8 cellular contexts compared by ENCODE assay signal in genomic region chr2:177262958-177263450, GRCh38. TPM values are rescaled to one million over a fixed set of nuclear protein-coding genes. Genes with fewer than 3 reads are reported as not detected.
DNase-seq lines count a peak whose midpoint lies in the region; ATAC-seq, FAIRE-seq and TF ChIP-seq lines count a peak whose summit lies in the region.

No MANE protein-coding gene starts in this region.

- in situ Hi-C loops in K562 (cut with MboI) (loop anchor here (5.0 kb wide), 1 partner anchor 69 kb away; no protein-coding TSS in a partner anchor), transverse colon (cut with MboI; ENCODE audit: low pct_ligation_motif_present in 1 of 4, low pct_unique_long_range_greater_than_20kb in 1 of 4, low sequenced_read_pairs in 3 of 4) (loop anchor here in 1 of 4 donors (10.0 kb wide), 1 partner anchor 98 kb away; no protein-coding TSS in a partner anchor)

- no peak for TF ChIP-seq RAD21 in K562 (CRISPR knock-in tag; conservative IDR thresholded peaks at IDR 0.05 in 1 of 2, IDR thresholded peaks at IDR 0.05 in 1 of 2)

- no TSS peak for BruUV-seq in K562 (replicated peaks; lab: Mats Ljungman, UMichigan)

- peak overlapping the region; percentile 92 for H3K4me3 Mint-ChIP-seq in activated naive CD4-positive, alpha-beta T cell treated with anti-CD3 and anti-CD28 coated beads for 36 hours

- 2% methylated on average over 6 of the region's 6 CpGs for WGBS in K562 (ENCODE audit: insufficient coverage, low coverage, missing lambda C conversion rate)
- 0 to 1% methylated on average over 6 of the region's 6 CpGs for WGBS in transverse colon (ENCODE audit: low coverage in 1 of 2), 2 donors

- H3K4me1 ChIP-seq in K562 (replicated peaks in 1 of 2; ENCODE audit: control insufficient read depth in 2 of 2, insufficient read depth in 2 of 2, low read length in 2 of 2): peaks cover 32 to 38% of the 10 kb centered on the region in 2 experiments
- peaks cover 58% of the 10 kb centered on the region for H3K4me1 ChIP-seq in lower lobe of right lung
- H3K4me1 ChIP-seq in transverse colon: peaks cover 15 to 65% (median 50%) of the 10 kb centered on the region in 4 donors

- H3K9me3 Mint-ChIP-seq in activated naive CD4-positive, alpha-beta T cell treated with anti-CD3 and anti-CD28 coated beads for 36 hours: peaks cover 4% of the 10 kb centered on the region

- H3K9me3 ChIP-seq in K562 (replicated peaks; ENCODE audit: control insufficient read depth, insufficient read depth, low read depth, low read length) (peaks cover 14% of the 10 kb centered on the region), lower lobe of right lung (no peaks in the 10 kb centered on the region), transverse colon (no peaks in the 10 kb centered on the region)

- H3K4me1 Mint-ChIP-seq in activated naive CD4-positive, alpha-beta T cell treated with anti-CD3 and anti-CD28 coated beads for 36 hours (ENCODE audit: low read depth): peaks cover 58% of the 10 kb centered on the region

- peaks cover 13% of the 10 kb centered on the region for H4K20me1 ChIP-seq in K562 (replicated peaks; ENCODE audit: control insufficient read depth, insufficient read depth, low read length)

- no peak overlapping the region for H2AFZ ChIP-seq in K562 (ENCODE audit: low read depth, low read length)

- H3K27me3 Mint-ChIP-seq in activated naive CD4-positive, alpha-beta T cell treated with anti-CD3 and anti-CD28 coated beads for 36 hours (ENCODE audit: low read depth): no peaks in the 10 kb centered on the region

- H3K27me3 ChIP-seq in K562 (ENCODE audit: control insufficient read depth in 2 of 2, insufficient read depth in 2 of 2, low read length in 2 of 2) (no peaks in the 10 kb centered on the region), lower lobe of right lung (ENCODE audit: low read depth) (no peaks in the 10 kb centered on the region), transverse colon (no peaks in the 10 kb centered on the region)

- H3K27ac ChIP-seq in K562 (ENCODE audit: extremely low read depth, low read depth, low read length): peak overlapping the region; percentile 98
- peak overlapping the region; percentile 100 for H3K27ac ChIP-seq in lower lobe of right lung
- H3K27ac ChIP-seq in transverse colon: peak overlapping the region; percentile 98 to 100 (median 98)

- no peak for DNase-seq in activated naive CD4-positive, alpha-beta T cell treated with anti-CD3 and anti-CD28 coated beads for 36 hours
- no peak for DNase-seq in activated naive CD4-positive, alpha-beta T cell treated with Interleukin-2 at 50 U/mL for 16 hours
- DNase-seq in K562 (ENCODE audit: extremely low read depth in 1 of 4, low spot score in 3 of 4): no peak
- DNase-seq in lower lobe of right lung: no peak
- no peak for DNase-seq in transverse colon
- no peak for DNase-seq in H4 (ENCODE audit: low spot score)
- no peak for DNase-seq in NK-92 (lab: John Stamatoyannopoulos, UW; ENCODE audit: unreplicated experiment)
- DNase-seq in COLO668 (lab: John Stamatoyannopoulos, UW; ENCODE audit: unreplicated experiment): no peak

- intact Hi-C loops in activated naive CD4-positive, alpha-beta T cell treated with anti-CD3 and anti-CD28 coated beads for 36 hours (cut with micrococcal nuclease): loop anchor here (1.0 kb wide), 6 partner anchors 11 to 153 kb away; no protein-coding TSS in a partner anchor
- intact Hi-C loops in K562 (cut with micrococcal nuclease) (loop anchor here (1.0 to 10.0 kb wide), 9 partner anchors 9 to 494 kb away; partner anchors contain the start of gene HNRNPA3), lower lobe of right lung (cut with DNase I) (loop anchor here (10.0 kb wide), 1 partner anchor 98 kb away; no protein-coding TSS in a partner anchor), transverse colon (cut with DNase I; ENCODE audit: low total_unique reads) (loop anchor here (10.0 kb wide), 1 partner anchor 72 kb away; no protein-coding TSS in a partner anchor)

- POLR2A ChIA-PET in K562 (lab: Yijun Ruan, JAX): interaction anchor here (0.6 to 12.9 kb wide), 24 partner anchors 10 to 480 kb away, joined by 3 to 199 read pairs (median 6); partner anchors contain the start of gene HNRNPA3

- H3K79me2 ChIP-seq in K562 (ENCODE audit: control insufficient read depth, insufficient read depth, low read length): peaks cover 64% of the 10 kb centered on the region

- TF ChIP-seq POLR2A in K562 (conservative IDR thresholded peaks at IDR 0.05): no peak
- TF ChIP-seq POLR2A in transverse colon (IDR thresholded peaks at IDR 0.05): no peak

- H3K4me2 ChIP-seq in K562 (ENCODE audit: insufficient read depth, low read length): peak overlapping the region; percentile 94

- ATAC-seq in K562 (no peak), lower lobe of right lung (no peak)

- peak overlapping the region; percentile 98 for H3K9ac ChIP-seq in K562 (ENCODE audit: insufficient read depth in 1 of 2, low read depth in 2 of 2, low read length in 2 of 2)

- peak overlapping the region; percentile 91 for H3K4me3 ChIP-seq in K562
- peak overlapping the region; percentile 94 for H3K4me3 ChIP-seq in lower lobe of right lung
- peak overlapping the region; percentile 37 to 88 (median 79) for H3K4me3 ChIP-seq in transverse colon

- TF ChIP-seq CTCF in K562 (IDR thresholded peaks at IDR 0.05 in 2 of 3, conservative IDR thresholded peaks at IDR 0.05 in 1 of 3; ENCODE audit: insufficient read depth in 2 of 3, low read depth in 1 of 3, low read length in 3 of 3) (no peak), lower lobe of right lung (IDR thresholded peaks at IDR 0.05) (no peak), transverse colon (IDR thresholded peaks at IDR 0.05) (no peak)

- no peak for TF ChIP-seq EP300 in K562 (IDR thresholded peaks at IDR 0.05; ENCODE audit: low read length)
- TF ChIP-seq EP300 in transverse colon (IDR thresholded peaks at IDR 0.05; ENCODE audit: low read depth): no peak

- H3K36me3 Mint-ChIP-seq in activated naive CD4-positive, alpha-beta T cell treated with anti-CD3 and anti-CD28 coated beads for 36 hours (ENCODE audit: low read depth): peaks cover 34% of the 10 kb centered on the region

- no peaks in the 10 kb centered on the region for H3K9me1 ChIP-seq in K562 (ENCODE audit: control insufficient read depth, insufficient read depth, low read length)

- H3K36me3 ChIP-seq in K562 (ENCODE audit: control insufficient read depth, insufficient read depth, low read length) (peaks cover 34% of the 10 kb centered on the region), lower lobe of right lung (no peaks in the 10 kb centered on the region), transverse colon (no peaks in the 10 kb centered on the region)

- H3K27ac Mint-ChIP-seq in activated naive CD4-positive, alpha-beta T cell treated with anti-CD3 and anti-CD28 coated beads for 36 hours: peak overlapping the region; percentile 93

- FAIRE-seq in K562 (lab: Jason Lieb, UNC): no peak

- CTCF ChIA-PET in activated naive CD4-positive, alpha-beta T cell treated with anti-CD3 and anti-CD28 coated beads for 36 hours (lab: Charles Lee): interaction anchor here (0.6 to 4.4 kb wide), 20 partner anchors 8 to 151 kb away, joined by 3 to 67 read pairs (median 6); no protein-coding TSS in a partner anchor
- CTCF ChIA-PET in K562 (lab: Yijun Ruan, JAX; ENCODE audit: low intra/inter-chr PET ratio): interaction anchor here (0.6 to 2.1 kb wide), 5 partner anchors 34 to 495 kb away, joined by 3 to 13 read pairs (median 3); no protein-coding TSS in a partner anchor

RNA-seq across cellular contexts. Expression of gene NFE2L2, which starts 1.5 kb away (rescaled TPM):
- total RNA-seq in activated naive CD4-positive, alpha-beta T cell treated with anti-CD3 and anti-CD28 coated beads for 36 hours: 10 to 100 TPM; 63.8 to 66.9 TPM
- total RNA-seq in K562 (2011; cell fraction: chromatin; rRNA removed; ENCODE audit: low replicate concordance): 61.8 and 169 TPM in 2 replicates
- 36.7 and 42.6 TPM in 2 replicates for total RNA-seq in K562 (2011; cell fraction: nucleolus; rRNA removed)
- total RNA-seq in K562 (2011; cell fraction: nucleoplasm; rRNA removed): 59.8 and 96.6 TPM in 2 replicates
- 33.2 and 46.0 TPM in 2 replicates for total RNA-seq in K562 (2014; rRNA removed)
- 59.3 and 72.0 TPM in 2 replicates for total RNA-seq in K562 (2014; rRNA removed; fragmentation: Illumina TruSeq; extraction: Trizol)
- 62.5 and 67.8 TPM in 2 replicates for total RNA-seq in K562 (2015; rRNA removed; fragmentation: Illumina TruSeq; extraction: Trizol)
- 60.8 and 64.8 TPM in 2 replicates for total RNA-seq in K562 (2021)
- polyA plus RNA-seq in K562 (2011; rRNA removed): 93.2 and 120 TPM in 2 replicates
- polyA plus RNA-seq in K562 (2011; cell fraction: cytosol; rRNA removed): 58.4 and 68.0 TPM in 2 replicates
- 62.5 and 70.2 TPM in 2 replicates for polyA plus RNA-seq in K562 (2011; cell fraction: nucleus; rRNA removed)
- polyA plus RNA-seq in K562 (2012): 42.7 and 78.6 TPM in 2 replicates
- 91.0 and 100 TPM in 2 replicates for polyA plus RNA-seq in K562 (2014; fragmentation: Illumina TruSeq; extraction: Trizol)
- 10 to 100 TPM; 29.3 to 34.8 TPM for polyA plus RNA-seq in K562 (2014; fragmentation: Nextera tagmentation; extraction: Ambion mirVana)
- polyA plus RNA-seq in K562 (2014; rRNA removed): 54.9 and 56.3 TPM in 2 replicates
- polyA minus RNA-seq in K562 (2011; rRNA and poly(A)+ RNA removed): 108 and 150 TPM in 2 replicates
- polyA minus RNA-seq in K562 (2011; cell fraction: cytosol; rRNA and poly(A)+ RNA removed): 40.0 and 70.1 TPM in 2 replicates
- 52.2 and 71.1 TPM in 2 replicates for polyA minus RNA-seq in K562 (2011; cell fraction: nucleus; rRNA and poly(A)+ RNA removed)
- total RNA-seq in lower lobe of right lung: 105 TPM
- 100 to 1,000 TPM in 1 of 4 donors, 10 to 100 TPM in 3; 41.6 to 105 (median 65.2) TPM for total RNA-seq in transverse colon
- total RNA-seq in H4 (2014; rRNA removed; shearing (Covaris generic)): 116 and 128 TPM in 2 replicates

RNA-seq across cellular contexts. Expression of gene HNRNPA3, which starts 50.4 kb away (rescaled TPM):
- total RNA-seq in activated naive CD4-positive, alpha-beta T cell treated with anti-CD3 and anti-CD28 coated beads for 36 hours: 100 to 1,000 TPM; 312 to 340 TPM
- 113 and 428 TPM in 2 replicates for total RNA-seq in K562 (2011; cell fraction: chromatin; rRNA removed; ENCODE audit: low replicate concordance)
- 48.9 and 75.0 TPM in 2 replicates for total RNA-seq in K562 (2011; cell fraction: nucleolus; rRNA removed)
- 198 and 354 TPM in 2 replicates for total RNA-seq in K562 (2011; cell fraction: nucleoplasm; rRNA removed)
- total RNA-seq in K562 (2014; rRNA removed) (72.8 and 79.5 TPM in 2 replicates), K562 (2014; rRNA removed; fragmentation: Illumina TruSeq; extraction: Trizol) (130 and 151 TPM in 2 replicates), K562 (2015; rRNA removed; fragmentation: Illumina TruSeq; extraction: Trizol) (112 and 114 TPM in 2 replicates), K562 (2021) (249 and 272 TPM in 2 replicates), lower lobe of right lung (132 TPM), transverse colon (10 to 100 TPM; 40.6 to 83.2 (median 57.4) TPM)
- polyA plus RNA-seq in K562 (2011; rRNA removed) (150 and 215 TPM in 2 replicates), K562 (2014; fragmentation: Illumina TruSeq; extraction: Trizol) (356 and 381 TPM in 2 replicates), K562 (2014; fragmentation: Nextera tagmentation; extraction: Ambion mirVana) (100 to 1,000 TPM; 108 to 192 TPM), K562 (2014; rRNA removed) (381 and 428 TPM in 2 replicates)
- 28.0 and 59.6 TPM in 2 replicates for polyA plus RNA-seq in K562 (2011; cell fraction: cytosol; rRNA removed)
- 96.2 and 150 TPM in 2 replicates for polyA plus RNA-seq in K562 (2011; cell fraction: nucleus; rRNA removed)
- polyA plus RNA-seq in K562 (2012): 364 and 720 TPM in 2 replicates
- polyA minus RNA-seq in K562 (2011; rRNA and poly(A)+ RNA removed): 97.6 and 107 TPM in 2 replicates
- polyA minus RNA-seq in K562 (2011; cell fraction: cytosol; rRNA and poly(A)+ RNA removed): 69.7 and 76.8 TPM in 2 replicates
- 57.9 and 104 TPM in 2 replicates for polyA minus RNA-seq in K562 (2011; cell fraction: nucleus; rRNA and poly(A)+ RNA removed)
- total RNA-seq in H4 (2014; rRNA removed; shearing (Covaris generic)): 29.8 and 34.9 TPM in 2 replicates
